In genomic region chr5:135501965-135502364, GRCh38 we compare ENCODE assay signal across 23 cellular contexts. TPM values are rescaled to one million over a fixed set of nuclear protein-coding genes. Genes with fewer than 3 reads are reported as not detected.
"Had no signal": no experiment of that assay in that cellular context is flagged by ENCODE, and none has a peak within 500 bp of the region (broad histone marks: within the 10 kb centered on the region; RNA-seq: fewer than 3 reads in every experiment).

No MANE protein-coding gene starts in this region.

- H3K36me3 Mint-ChIP-seq: activated CD4-positive, alpha-beta memory T cell treated with anti-CD3 and anti-CD28 coated beads for 36 hours; activated CD8-positive, alpha-beta memory T cell treated with anti-CD3 and anti-CD28 coated beads, Interleukin-2, amount 10 ng/mL, durations not matched to agents 7 days and 5 days; activated naive CD4-positive, alpha-beta T cell treated with anti-CD3 and anti-CD28 coated beads, Interleukin-2, amount 10 ng/mL, durations not matched to agents 7 days and 5 days; naive B cell; neural progenitor cell had no signal

- ATAC-seq: activated CD8-positive, alpha-beta memory T cell treated with anti-CD3 and anti-CD28 coated beads, Interleukin-2, amount 10 ng/mL, durations not matched to agents 7 days and 5 days; upper lobe of right lung had no signal

- H3K4me1 Mint-ChIP-seq: activated CD8-positive, alpha-beta memory T cell treated with anti-CD3 and anti-CD28 coated beads, Interleukin-2, amount 10 ng/mL, durations not matched to agents 7 days and 5 days; activated naive CD4-positive, alpha-beta T cell treated with anti-CD3 and anti-CD28 coated beads, Interleukin-2, amount 10 ng/mL, durations not matched to agents 7 days and 5 days; naive B cell had no signal

- DNase-seq: activated CD4-positive, alpha-beta memory T cell treated with anti-CD3 and anti-CD28 coated beads for 36 hours; activated CD4-positive, alpha-beta T cell treated with anti-CD3 and anti-CD28 coated beads for 1 hour; activated CD8-positive, alpha-beta memory T cell treated with anti-CD3 and anti-CD28 coated beads, Interleukin-2, amount 10 ng/mL, durations not matched to agents 7 days and 5 days; activated naive CD4-positive, alpha-beta T cell treated with anti-CD3 and anti-CD28 coated beads, Interleukin-2, amount 10 ng/mL, durations not matched to agents 7 days and 5 days; activated T-cell treated with anti-CD3 and anti-CD28 coated beads, Interleukin-2, amount 50 U/mL, for 1 hour; dermis blood vessel endothelial cell; foreskin melanocyte; left ventricle myocardium inferior; naive B cell; sigmoid colon; spleen; stimulated activated CD4-positive, alpha-beta T cell treated with anti-CD3 and anti-CD28 coated beads, Interleukin-1b, Interleukin-23, amount 100 ng/mL, for 48 hours; stomach; testis; upper lobe of right lung had no signal

- H3K9me3 Mint-ChIP-seq: activated CD4-positive, alpha-beta memory T cell treated with anti-CD3 and anti-CD28 coated beads for 36 hours; activated naive CD4-positive, alpha-beta T cell treated with anti-CD3 and anti-CD28 coated beads, Interleukin-2, amount 10 ng/mL, durations not matched to agents 7 days and 5 days; activated T-helper 2 cell treated with anti-CD3 and anti-CD28 coated beads, Interferon-gamma antibody, Interleukin-2, Interleukin-4, amounts not matched to agents 10 μg/mL and 5 μg/mL and 100 μg/mL, durations not matched to agents 14 hours and 24 hours and 36 hours had no signal

- H3K4me3 Mint-ChIP-seq: activated CD4-positive, alpha-beta memory T cell treated with anti-CD3 and anti-CD28 coated beads for 36 hours; activated CD8-positive, alpha-beta memory T cell treated with anti-CD3 and anti-CD28 coated beads, Interleukin-2, amount 10 ng/mL, durations not matched to agents 7 days and 5 days; activated naive CD4-positive, alpha-beta T cell treated with anti-CD3 and anti-CD28 coated beads, Interleukin-2, amount 10 ng/mL, durations not matched to agents 7 days and 5 days; naive B cell; neural progenitor cell had no signal

- H3K27ac Mint-ChIP-seq: activated CD4-positive, alpha-beta memory T cell treated with anti-CD3 and anti-CD28 coated beads for 36 hours; activated CD8-positive, alpha-beta memory T cell treated with anti-CD3 and anti-CD28 coated beads, Interleukin-2, amount 10 ng/mL, durations not matched to agents 7 days and 5 days; activated naive CD4-positive, alpha-beta T cell treated with anti-CD3 and anti-CD28 coated beads, Interleukin-2, amount 10 ng/mL, durations not matched to agents 7 days and 5 days; activated T-helper 2 cell treated with anti-CD3 and anti-CD28 coated beads, Interferon-gamma antibody, Interleukin-2, Interleukin-4, amounts not matched to agents 10 μg/mL and 5 μg/mL and 100 μg/mL, durations not matched to agents 14 hours and 24 hours and 36 hours; naive B cell; neural progenitor cell had no signal

RNA-seq across cellular contexts. Expression of gene NEUROG1, which starts 33.8 kb away (rescaled TPM):
- total RNA-seq: activated CD4-positive, alpha-beta memory T cell treated with anti-CD3 and anti-CD28 coated beads for 36 hours; activated CD8-positive, alpha-beta memory T cell treated with anti-CD3 and anti-CD28 coated beads, Interleukin-2, amount 10 ng/mL, durations not matched to agents 7 days and 5 days; activated T-helper 2 cell treated with anti-CD3 and anti-CD28 coated beads, Interferon-gamma antibody, Interleukin-2, Interleukin-4, amounts not matched to agents 10 μg/mL and 5 μg/mL and 100 μg/mL, durations not matched to agents 14 hours and 24 hours and 36 hours; astrocyte; bronchial epithelial cell; chondrocyte; dermis blood vessel endothelial cell; fibroblast of lung; left ventricle myocardium inferior; mononuclear cell; sigmoid colon; spleen; stomach; testis; upper lobe of right lung had no signal

RNA-seq across cellular contexts. Expression of gene TIFAB, which starts 49.8 kb away (rescaled TPM):
- total RNA-seq: activated CD4-positive, alpha-beta memory T cell treated with anti-CD3 and anti-CD28 coated beads for 36 hours; activated CD8-positive, alpha-beta memory T cell treated with anti-CD3 and anti-CD28 coated beads, Interleukin-2, amount 10 ng/mL, durations not matched to agents 7 days and 5 days; activated T-helper 2 cell treated with anti-CD3 and anti-CD28 coated beads, Interferon-gamma antibody, Interleukin-2, Interleukin-4, amounts not matched to agents 10 μg/mL and 5 μg/mL and 100 μg/mL, durations not matched to agents 14 hours and 24 hours and 36 hours; astrocyte; bronchial epithelial cell; chondrocyte; dermis blood vessel endothelial cell; fibroblast of lung; kidney epithelial cell; left ventricle myocardium inferior; sigmoid colon; stomach had no signal

RNA-seq across cellular contexts. Expression of gene DCANP1, which starts 54.8 kb away (rescaled TPM):
- total RNA-seq: activated CD4-positive, alpha-beta memory T cell treated with anti-CD3 and anti-CD28 coated beads for 36 hours; activated CD8-positive, alpha-beta memory T cell treated with anti-CD3 and anti-CD28 coated beads, Interleukin-2, amount 10 ng/mL, durations not matched to agents 7 days and 5 days; activated T-helper 2 cell treated with anti-CD3 and anti-CD28 coated beads, Interferon-gamma antibody, Interleukin-2, Interleukin-4, amounts not matched to agents 10 μg/mL and 5 μg/mL and 100 μg/mL, durations not matched to agents 14 hours and 24 hours and 36 hours; astrocyte; bronchial epithelial cell; chondrocyte; dermis blood vessel endothelial cell; fibroblast of lung; kidney epithelial cell; left ventricle myocardium inferior; sigmoid colon; testis; upper lobe of right lung had no signal
